In genomic region chr19:43754562-43755255, GRCh38 we compare ENCODE assay signal across 1 cellular context.
A peak's percentile ranks its signal among the peaks of the same experiment; 100 is the strongest.
TF ChIP-seq lines count a peak whose summit lies in the region.

TSS of gene SMG9 (minus strand) at chr19:43754962. CDS start at chr19:43750741, 4,221 bp downstream.

TF ChIP-seq in H1, 55 proteins besides CTCF, POLR2A, EP300 and RAD21 (continued from another document):
- TF ChIP-seq ATF3 (IDR thresholded peaks at IDR 0.05; ENCODE audit: insufficient read depth, low read depth, low read length) (0 out of 2 replicates have a peak, but pooled peaks have one; percentile 10), NANOG (IDR thresholded peaks at IDR 0.05; ENCODE audit: insufficient read depth, low read depth, low read length, poor library complexity, severe bottlenecking) (no peak), SIX5 (IDR thresholded peaks at IDR 0.05; ENCODE audit: low read depth, low read length) (no peak), TEAD4 (IDR thresholded peaks at IDR 0.05; ENCODE audit: low read depth, low read length) (no peak), JUN (IDR thresholded peaks at IDR 0.05; ENCODE audit: low read depth, low read length) (no peak), TAF7 (optimal IDR thresholded peaks at IDR 0.05; ENCODE audit: borderline replicate concordance, low read depth, low read length) (peak; percentile 83), POU5F1 (IDR thresholded peaks at IDR 0.05; ENCODE audit: low read depth, low read length) (no peak), ZNF274 (IDR thresholded peaks at IDR 0.05; ENCODE audit: borderline replicate concordance, extremely low read depth, low read length) (no peak), SRF (IDR thresholded peaks at IDR 0.05; ENCODE audit: low read depth, low read length) (no peak), ATF2 (IDR thresholded peaks at IDR 0.05; ENCODE audit: low read length) (0 out of 2 replicates have a peak, but pooled peaks have one; percentile 45), HDAC6 (IDR thresholded peaks at IDR 0.05; ENCODE audit: low read depth, low read length) (no peak), GTF2F1 (IDR thresholded peaks at IDR 0.05; ENCODE audit: borderline replicate concordance, low read depth, low read length) (no peak), KDM5A (IDR thresholded peaks at IDR 0.05; ENCODE audit: low read length) (no peak), RNF2 (IDR thresholded peaks at IDR 0.05; ENCODE audit: borderline replicate concordance, low read depth, low read length, missing control alignments, poor library complexity, severe bottlenecking) (no peak), PHF8 (conservative IDR thresholded peaks at IDR 0.05; ENCODE audit: low read depth, low read length) (peak; percentile 94), RFX5 (IDR thresholded peaks at IDR 0.05; ENCODE audit: borderline replicate concordance, low read depth, low read length) (no peak), CHD1 (IDR thresholded peaks at IDR 0.05; ENCODE audit: low read depth, low read length) (no peak), GABPA (IDR thresholded peaks at IDR 0.05; ENCODE audit: borderline replicate concordance, insufficient read depth, low read length) (no peak), EGR1 (IDR thresholded peaks at IDR 0.05; ENCODE audit: borderline replicate concordance, low read depth, low read length) (no peak; the same call in 1 of the 2 replicates), NRF1 (IDR thresholded peaks at IDR 0.05; ENCODE audit: low read depth, low read length) (peak; percentile 95), TAF1 (IDR thresholded peaks at IDR 0.05; ENCODE audit: low read depth, low read length) (peak; percentile 85), MAX (IDR thresholded peaks at IDR 0.05) (peak; percentile 86), USF2 (IDR thresholded peaks at IDR 0.05; ENCODE audit: low read length) (no peak), RXRA (IDR thresholded peaks at IDR 0.05; ENCODE audit: insufficient read depth, low read depth, low read length) (no peak), FOSL1 (IDR thresholded peaks at IDR 0.05; ENCODE audit: insufficient read depth, low read depth, low read length) (no peak), BRCA1 (IDR thresholded peaks at IDR 0.05; ENCODE audit: low read depth, low read length) (no peak), CREB1 (IDR thresholded peaks at IDR 0.05) (peak; percentile 13; the same call in 1 of the 2 replicates), EZH2 (IDR thresholded peaks at IDR 0.05; ENCODE audit: low read depth, low read length, severe bottlenecking) (no peak), KDM4A (IDR thresholded peaks at IDR 0.05; ENCODE audit: low read depth, low read length, severe bottlenecking) (peak; percentile 27), SP4 (IDR thresholded peaks at IDR 0.05; ENCODE audit: low read length) (peak; percentile 48; the same call in 1 of the 2 replicates), BCL11A (IDR thresholded peaks at IDR 0.05; ENCODE audit: low read depth in 2 of 2, low read length in 2 of 2) (no peak), CHD2 (IDR thresholded peaks at IDR 0.05; ENCODE audit: low read length) (0 out of 2 replicates have a peak, but pooled peaks have one; percentile 60), YY1 (IDR thresholded peaks at IDR 0.05; ENCODE audit: low read depth, low read length) (peak; percentile 83; the same call in 1 of the 2 replicates), TBP (IDR thresholded peaks at IDR 0.05; ENCODE audit: low read depth, low read length) (peak; percentile 64), HDAC2 (IDR thresholded peaks at IDR 0.05; ENCODE audit: borderline replicate concordance in 1 of 2, low read depth in 2 of 2, low read length in 2 of 2) (0 out of 4 replicates have a peak, but pooled peaks have one; percentile 8 to 61), SUZ12 (IDR thresholded peaks at IDR 0.05; ENCODE audit: low read length) (peak; percentile 29; the same call in 1 of the 2 replicates), POLR2AphosphoS5 (IDR thresholded peaks at IDR 0.05; ENCODE audit: low read depth, low read length) (peak; percentile 82; the same call in 1 of the 2 replicates), MAFK (IDR thresholded peaks at IDR 0.05; ENCODE audit: low read depth, low read length) (no peak), SIRT6 (IDR thresholded peaks at IDR 0.05; ENCODE audit: low read length) (no peak), CBX8 (IDR thresholded peaks at IDR 0.05; ENCODE audit: borderline replicate concordance, low read depth, low read length) (no peak), SAP30 (IDR thresholded peaks at IDR 0.05; ENCODE audit: insufficient read depth, insufficient replicate concordance, low read length) (no peak), CBX5 (IDR thresholded peaks at IDR 0.05; ENCODE audit: low read depth, low read length) (no peak), E2F6 (IDR thresholded peaks at IDR 0.05) (peak; percentile 78; the same call in 1 of the 2 replicates), JUND (IDR thresholded peaks at IDR 0.05; ENCODE audit: low read length) (no peak), CTBP2 (IDR thresholded peaks at IDR 0.05; ENCODE audit: borderline replicate concordance, insufficient read depth, insufficient read length, low read length) (no peak), CHD7 (IDR thresholded peaks at IDR 0.05; ENCODE audit: insufficient replicate concordance, low read length) (no peak), BACH1 (IDR thresholded peaks at IDR 0.05; ENCODE audit: low read length) (peak; percentile 88), SP1 (IDR thresholded peaks at IDR 0.05; ENCODE audit: low read depth, low read length) (no peak), KDM1A (IDR thresholded peaks at IDR 0.05; ENCODE audit: borderline replicate concordance, low read length) (no peak), SP2 (IDR thresholded peaks at IDR 0.05; ENCODE audit: low read length) (no peak), RBBP5 (IDR thresholded peaks at IDR 0.05; ENCODE audit: borderline replicate concordance, low read depth, low read length) (0 out of 2 replicates have a peak, but pooled peaks have one; percentile 47), CEBPB (IDR thresholded peaks at IDR 0.05; ENCODE audit: low read depth, low read length) (no peak), ASH2L (IDR thresholded peaks at IDR 0.05; ENCODE audit: low read length) (peak; percentile 73)
